Comparison of ENCODE assay signal across 15 cellular contexts in the genomic region with DNA sequence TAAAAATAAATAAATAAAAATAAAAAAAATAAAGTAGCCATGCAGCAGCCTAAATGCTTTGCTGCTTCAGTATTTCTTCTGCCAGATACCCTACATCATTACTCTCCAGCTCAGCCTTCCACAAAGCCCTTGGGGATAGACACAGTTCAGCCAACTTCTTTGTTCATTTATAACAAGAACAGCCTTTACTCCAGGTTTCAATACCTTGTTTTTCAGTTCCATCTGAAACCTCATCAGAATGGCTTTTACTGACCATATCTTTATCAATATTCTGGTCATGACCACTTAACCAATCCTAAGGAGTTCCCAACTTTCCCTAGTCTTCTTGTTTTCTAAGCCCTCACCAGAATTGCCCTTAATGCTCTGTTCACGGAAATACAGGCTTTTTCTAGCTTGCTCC.
DNase-seq lines count a peak whose midpoint lies in the region; ATAC-seq, FAIRE-seq and TF ChIP-seq lines count a peak whose summit lies in the region.
"Had no signal": no experiment of that assay in that cellular context is flagged by ENCODE, and none has a peak within 500 bp of the region (broad histone marks: within the 10 kb centered on the region; RNA-seq: fewer than 3 reads in every experiment).

No MANE protein-coding gene starts in this region.

- H3K4me2 ChIP-seq in A549, result no peak overlapping the region
- H3K4me2 ChIP-seq in astrocyte (ENCODE audit: low read length), result no peak overlapping the region

- H3K9me3 ChIP-seq in A549 (no peaks in the 10 kb centered on the region), astrocyte (ENCODE audit: insufficient read depth, low read depth, low read length) (no peaks in the 10 kb centered on the region), lower lobe of right lung (no peaks in the 10 kb centered on the region), suprapubic skin (no peaks in the 10 kb centered on the region), transverse colon (no peaks in the 10 kb centered on the region)

- no peak overlapping the region for H3K4me3 Mint-ChIP-seq in astrocyte (ENCODE audit: unreplicated experiment)
- H3K4me3 Mint-ChIP-seq: B cell; CD4-positive, alpha-beta memory T cell; HFFc6 had no signal

- no peak overlapping the region for H3K27ac Mint-ChIP-seq in astrocyte (ENCODE audit: unreplicated experiment)
- H3K27ac Mint-ChIP-seq: B cell; CD4-positive, alpha-beta memory T cell; HFFc6 had no signal

- no peak overlapping the region for H2AFZ ChIP-seq in astrocyte (ENCODE audit: low read depth, low read length)

- FAIRE-seq in A549 (lab: Jason Lieb, UNC), result peak; percentile 43
- peak; percentile 72 for FAIRE-seq in GM12891 (lab: Jason Lieb, UNC)
- FAIRE-seq in astrocyte (lab: Jason Lieb, UNC), result peak; percentile 60

- 85% methylated on average over 1 of the region's 1 CpG for WGBS in A549 (ENCODE audit: missing lambda C conversion rate)
- WGBS in suprapubic skin, result 100% methylated on average over 1 of the region's 1 CpG
- WGBS in transverse colon (ENCODE audit: low coverage in 1 of 2), 2 donors, result 76 to 100% methylated on average over 1 of the region's 1 CpG

- peaks cover 21% of the 10 kb centered on the region for H3K4me1 Mint-ChIP-seq in astrocyte (ENCODE audit: low read depth, unreplicated experiment)
- H3K4me1 Mint-ChIP-seq: B cell; CD4-positive, alpha-beta memory T cell had no signal

- no peaks in the 10 kb centered on the region for H4K20me1 ChIP-seq in astrocyte (ENCODE audit: insufficient read depth, low read length)

- no peaks in the 10 kb centered on the region for H3K36me3 ChIP-seq in astrocyte (ENCODE audit: insufficient read depth, low read length)
- no peaks in the 10 kb centered on the region for H3K36me3 ChIP-seq in lower lobe of right lung
- H3K36me3 ChIP-seq in suprapubic skin, result no peaks in the 10 kb centered on the region
- no peaks in the 10 kb centered on the region for H3K36me3 ChIP-seq in transverse colon

- TF ChIP-seq CTCF in A549 (IDR thresholded peaks at IDR 0.05) (no peak), astrocyte (IDR thresholded peaks at IDR 0.05; ENCODE audit: insufficient read depth, low read depth, low read length) (no peak), fibroblast of the aortic adventitia (IDR thresholded peaks at IDR 0.05; ENCODE audit: insufficient read depth, low read length) (no peak), lower lobe of right lung (IDR thresholded peaks at IDR 0.05) (no peak), suprapubic skin (IDR thresholded peaks at IDR 0.05) (no peak), transverse colon (IDR thresholded peaks at IDR 0.05) (no peak)

- no peak for TF ChIP-seq RAD21 in A549 (conservative IDR thresholded peaks at IDR 0.05 in 1 of 2, IDR thresholded peaks at IDR 0.05 in 1 of 2)

- peaks cover 14% of the 10 kb centered on the region for H3K4me1 ChIP-seq in A549
- peaks cover 15% of the 10 kb centered on the region for H3K4me1 ChIP-seq in astrocyte (ENCODE audit: insufficient read depth, low read length)
- H3K4me1 ChIP-seq in lower lobe of right lung, result no peaks in the 10 kb centered on the region
- H3K4me1 ChIP-seq in suprapubic skin, result peaks cover 5% of the 10 kb centered on the region
- no peaks in the 10 kb centered on the region for H3K4me1 ChIP-seq in transverse colon

- CTCF ChIA-PET in A549 (lab: Yijun Ruan, JAX), result no interaction called here

- H3K27me3 Mint-ChIP-seq in astrocyte (ENCODE audit: low read depth, unreplicated experiment), result no peaks in the 10 kb centered on the region
- H3K27me3 Mint-ChIP-seq: B cell had no signal

- TF ChIP-seq POLR2A in A549 (IDR thresholded peaks at IDR 0.05; ENCODE audit: low read length), result no peak
- TF ChIP-seq POLR2A in GM12891 (IDR thresholded peaks at IDR 0.05; ENCODE audit: low read depth, low read length), result no peak
- no peak for TF ChIP-seq POLR2A in suprapubic skin (IDR thresholded peaks at IDR 0.05)
- no peak for TF ChIP-seq POLR2A in transverse colon (IDR thresholded peaks at IDR 0.05)

- H3K4me3 ChIP-seq in A549, result no peak overlapping the region
- H3K4me3 ChIP-seq in astrocyte (ENCODE audit: insufficient read depth, low read depth, low read length), result no peak overlapping the region
- no peak overlapping the region for H3K4me3 ChIP-seq in fibroblast of the aortic adventitia (ENCODE audit: low read depth, low read length)
- no peak overlapping the region for H3K4me3 ChIP-seq in lower lobe of right lung
- H3K4me3 ChIP-seq in suprapubic skin, result no peak overlapping the region
- no peak overlapping the region for H3K4me3 ChIP-seq in transverse colon

- POLR2A ChIA-PET in A549 (lab: Yijun Ruan, JAX), result no interaction called here

- no peaks in the 10 kb centered on the region for H3K79me2 ChIP-seq in astrocyte (ENCODE audit: insufficient read depth, low read length)

- no peak overlapping the region for H3K27ac ChIP-seq in A549
- H3K27ac ChIP-seq in astrocyte (ENCODE audit: low read depth, low read length), result no peak overlapping the region
- H3K27ac ChIP-seq in lower lobe of right lung, result no peak overlapping the region
- H3K27ac ChIP-seq in suprapubic skin, result no peak overlapping the region
- no peak overlapping the region for H3K27ac ChIP-seq in transverse colon
- H3K27ac ChIP-seq: C4-2B, HL-60 had no signal

- no peaks in the 10 kb centered on the region for H3K9me3 Mint-ChIP-seq in astrocyte (ENCODE audit: unreplicated experiment)
- H3K9me3 Mint-ChIP-seq: HFFc6 had no signal

- intact Hi-C loops in lower lobe of right lung (cut with DNase I), result no loop called here
- intact Hi-C loops in transverse colon (cut with DNase I; ENCODE audit: low total_unique reads), result no loop called here

- ATAC-seq in A549 (no peak), lower lobe of right lung (no peak)

- DNase-seq in A549 (ENCODE audit: low read depth in 1 of 2, low spot score in 1 of 2) (no peak), GM12891 (ENCODE audit: insufficient read length, low spot score) (no peak), astrocyte (ENCODE audit: low read depth) (no peak), fibroblast of the aortic adventitia (ENCODE audit: low read depth) (peak; percentile 44), lower lobe of right lung (no peak), germinal center (ENCODE audit: low spot score) (no peak), suprapubic skin (ENCODE audit: low spot score in 2 of 2) (no peak), transverse colon (no peak)
- DNase-seq: CD4-positive, alpha-beta memory T cell; DMS79; HCEC 1CT; HFFc6 had no signal

- no peak overlapping the region for H3K9ac ChIP-seq in astrocyte (ENCODE audit: low read length)

- in situ Hi-C loops in transverse colon (cut with MboI; ENCODE audit: low pct_ligation_motif_present in 1 of 4, low pct_unique_long_range_greater_than_20kb in 1 of 4, low sequenced_read_pairs in 3 of 4), result no loop called here

- H3K27me3 ChIP-seq in astrocyte (ENCODE audit: insufficient read depth, low read length) (no peaks in the 10 kb centered on the region), lower lobe of right lung (ENCODE audit: low read depth) (no peaks in the 10 kb centered on the region), suprapubic skin (no peaks in the 10 kb centered on the region), transverse colon (no peaks in the 10 kb centered on the region)

- no peak for TF ChIP-seq EP300 in A549 (IDR thresholded peaks at IDR 0.05)
- TF ChIP-seq EP300 in suprapubic skin (IDR thresholded peaks at IDR 0.05), result no peak
- TF ChIP-seq EP300 in transverse colon (IDR thresholded peaks at IDR 0.05; ENCODE audit: low read depth), result no peak

- no peaks in the 10 kb centered on the region for H3K36me3 Mint-ChIP-seq in astrocyte (ENCODE audit: low read depth, unreplicated experiment)
- H3K36me3 Mint-ChIP-seq: CD4-positive, alpha-beta memory T cell had no signal

TF ChIP-seq in A549, 52 proteins besides CTCF, POLR2A, EP300 and RAD21 (continues in another document):
- TF ChIP-seq CBX2 (IDR thresholded peaks at IDR 0.05; ENCODE audit: borderline replicate concordance, low read depth) (no peak), NPAS2 (CRISPR knock-in tag; IDR thresholded peaks at IDR 0.05; ENCODE audit: borderline replicate concordance) (no peak), RCOR1 (IDR thresholded peaks at IDR 0.05; ENCODE audit: low read depth, low read length) (no peak), SREBF2 (IDR thresholded peaks at IDR 0.05) (no peak)
- TF ChIP-seq, protein P1, sequence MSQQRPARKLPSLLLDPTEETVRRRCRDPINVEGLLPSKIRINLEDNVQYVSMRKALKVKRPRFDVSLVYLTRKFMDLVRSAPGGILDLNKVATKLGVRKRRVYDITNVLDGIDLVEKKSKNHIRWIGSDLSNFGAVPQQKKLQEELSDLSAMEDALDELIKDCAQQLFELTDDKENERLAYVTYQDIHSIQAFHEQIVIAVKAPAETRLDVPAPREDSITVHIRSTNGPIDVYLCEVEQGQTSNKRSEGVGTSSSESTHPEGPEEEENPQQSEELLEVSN (IDR thresholded peaks at IDR 0.05; ENCODE audit: borderline replicate concordance, low read depth), result no peak

TF ChIP-seq in GM12891, 5 proteins besides CTCF, POLR2A, EP300 and RAD21:
- 0 out of 2 replicates have a peak, but pooled peaks have one; percentile 20 for TF ChIP-seq SPI1 (IDR thresholded peaks at IDR 0.05; ENCODE audit: low read depth, low read length)
- no peak for TF ChIP-seq POU2F2 (IDR thresholded peaks at IDR 0.05; ENCODE audit: low read depth, low read length)
- TF ChIP-seq TAF1 (IDR thresholded peaks at IDR 0.05; ENCODE audit: low read depth, low read length), result no peak
TF ChIP-seq in GM12891: peak in this region for 1.
